In genomic region chr19:33375156-33375744, GRCh38 we compare ENCODE assay signal across 1 cellular context.
A peak's percentile ranks its signal among the peaks of the same experiment; 100 is the strongest.
TF ChIP-seq lines count a peak whose summit lies in the region.

No MANE protein-coding gene starts in this region.

TF ChIP-seq in HEK293, 187 proteins besides CTCF, POLR2A, EP300 and RAD21 (continued from another document):
- peak; percentile 11; the same call in 1 of the 2 replicates for TF ChIP-seq ZXDB (tag by site-specific recombination; IDR thresholded peaks at IDR 0.05)
- no peak for TF ChIP-seq ZNF398 (tag by site-specific recombination; IDR thresholded peaks at IDR 0.05)
- no peak for TF ChIP-seq ZNF707 (tag by site-specific recombination; IDR thresholded peaks at IDR 0.05)
- TF ChIP-seq ZNF292 (tag by site-specific recombination; IDR thresholded peaks at IDR 0.05; ENCODE audit: borderline replicate concordance, low read depth) = no peak
- TF ChIP-seq ZNF645 (tag by site-specific recombination; IDR thresholded peaks at IDR 0.05) = no peak
- TF ChIP-seq BCL11A (tag by site-specific recombination; IDR thresholded peaks at IDR 0.05; ENCODE audit: low read depth) = no peak
- no peak for TF ChIP-seq ZNF354C (tag by site-specific recombination; IDR thresholded peaks at IDR 0.05; ENCODE audit: borderline replicate concordance, low read depth)
- TF ChIP-seq ZNF514 (tag by site-specific recombination; IDR thresholded peaks at IDR 0.05) = no peak
- TF ChIP-seq ZNF677 (tag by site-specific recombination; IDR thresholded peaks at IDR 0.05) = 0 out of 2 replicates have a peak, but pooled peaks have one; percentile 55
- TF ChIP-seq ZNF488 (tag by site-specific recombination; IDR thresholded peaks at IDR 0.05) = no peak
- TF ChIP-seq ZNF280C (tag by site-specific recombination; IDR thresholded peaks at IDR 0.05) = no peak
- no peak for TF ChIP-seq ZSCAN18 (tag by site-specific recombination; IDR thresholded peaks at IDR 0.05)
- no peak for TF ChIP-seq ZNF211 (tag by site-specific recombination; IDR thresholded peaks at IDR 0.05; ENCODE audit: low read depth)
- TF ChIP-seq ZNF404 (tag by site-specific recombination; IDR thresholded peaks at IDR 0.05) = 0 out of 2 replicates have a peak, but pooled peaks have one; percentile 4
- TF ChIP-seq ZNF155 (tag by site-specific recombination; IDR thresholded peaks at IDR 0.05) = no peak
- TF ChIP-seq ZNF37A (tag by site-specific recombination; IDR thresholded peaks at IDR 0.05) = no peak
- no peak for TF ChIP-seq IKZF3 (tag by site-specific recombination; IDR thresholded peaks at IDR 0.05)
- TF ChIP-seq ZNF449 (tag by site-specific recombination; IDR thresholded peaks at IDR 0.05) = 0 out of 2 replicates have a peak, but pooled peaks have one; percentile 30
- TF ChIP-seq ZNF791 (tag by site-specific recombination; IDR thresholded peaks at IDR 0.05) = no peak
- no peak for TF ChIP-seq ELK4 (IDR thresholded peaks at IDR 0.05; ENCODE audit: borderline replicate concordance, low read depth, low read length)
- TF ChIP-seq RBAK (tag by site-specific recombination; IDR thresholded peaks at IDR 0.05) = peak; percentile 13; the same call in 1 of the 2 replicates
- no peak for TF ChIP-seq ZNF221 (tag by site-specific recombination; IDR thresholded peaks at IDR 0.05; ENCODE audit: borderline replicate concordance)
- 0 out of 2 replicates have a peak, but pooled peaks have one; percentile 25 for TF ChIP-seq ZNF692 (tag by site-specific recombination; IDR thresholded peaks at IDR 0.05)
- TF ChIP-seq FEZF1 (tag by site-specific recombination; IDR thresholded peaks at IDR 0.05) = peak; percentile 84
- no peak for TF ChIP-seq GLI2 (tag by site-specific recombination; IDR thresholded peaks at IDR 0.05; ENCODE audit: borderline replicate concordance, low read depth)
- peak; percentile 17; the same call in 1 of the 2 replicates for TF ChIP-seq ZNF561 (tag by site-specific recombination; IDR thresholded peaks at IDR 0.05; ENCODE audit: borderline replicate concordance)
- no peak for TF ChIP-seq ZNF510 (tag by site-specific recombination; IDR thresholded peaks at IDR 0.05; ENCODE audit: insufficient replicate concordance)
- TF ChIP-seq PRDM10 (tag by site-specific recombination; IDR thresholded peaks at IDR 0.05) = no peak
- TF ChIP-seq ZNF433 (tag by site-specific recombination; IDR thresholded peaks at IDR 0.05; ENCODE audit: low read depth) = 0 out of 2 replicates have a peak, but pooled peaks have one; percentile 27
- TF ChIP-seq ZSCAN16 (tag by site-specific recombination; IDR thresholded peaks at IDR 0.05) = no peak
- TF ChIP-seq ZIC2 (tag by site-specific recombination; IDR thresholded peaks at IDR 0.05) = no peak
